1 cellular context compared by ENCODE assay signal in genomic region chr1:161039546-161039945, GRCh38.
TF ChIP-seq lines count a peak whose summit lies in the region.

No MANE protein-coding gene starts in this region.

TF ChIP-seq in HCT116, 20 proteins besides CTCF, POLR2A, EP300 and RAD21:
- TF ChIP-seq YY1 (IDR thresholded peaks at IDR 0.05; ENCODE audit: extremely low read depth, insufficient replicate concordance, low read depth, low read length) (no peak), FOSL1 (IDR thresholded peaks at IDR 0.05; ENCODE audit: low read depth) (no peak), JUND (IDR thresholded peaks at IDR 0.05) (no peak), CEBPB (IDR thresholded peaks at IDR 0.05; ENCODE audit: low read depth) (no peak), ELF1 (IDR thresholded peaks at IDR 0.05; ENCODE audit: borderline replicate concordance, low read depth) (no peak), EZH2phosphoT487 (IDR thresholded peaks at IDR 0.05; ENCODE audit: borderline replicate concordance) (no peak), CBX3 (IDR thresholded peaks at IDR 0.05; ENCODE audit: low read depth) (no peak), REST (IDR thresholded peaks at IDR 0.05; ENCODE audit: low read depth) (no peak), ZFX (IDR thresholded peaks at IDR 0.05) (no peak), ZNF274 (IDR thresholded peaks at IDR 0.05; ENCODE audit: low read depth, low read length) (no peak), TCF7L2 (IDR thresholded peaks at IDR 0.05; ENCODE audit: borderline replicate concordance, extremely low read depth, insufficient read depth, insufficient read length) (no peak), SIN3A (IDR thresholded peaks at IDR 0.05; ENCODE audit: low read depth) (no peak), MAX (IDR thresholded peaks at IDR 0.05) (no peak)
